Comparison of ENCODE assay signal across 1 cellular context in genomic region chr1:213055087-213055591, GRCh38.
TF ChIP-seq lines count a peak whose summit lies in the region.

No MANE protein-coding gene starts in this region.

TF ChIP-seq in K562, 482 proteins besides CTCF, POLR2A, EP300 and RAD21 (continues in another document):
- TF ChIP-seq SOX6 (IDR thresholded peaks at IDR 0.05) (peak; percentile 81), NFATC3 (IDR thresholded peaks at IDR 0.05) (0 out of 2 replicates have a peak, but pooled peaks have one; percentile 42), MAFF (IDR thresholded peaks at IDR 0.05; ENCODE audit: low read length) (peak; percentile 87), MGA (IDR thresholded peaks at IDR 0.05) (no peak; the same call in 1 of the 2 replicates), MYC (IDR thresholded peaks at IDR 0.05; ENCODE audit: low read depth, low read length) (peak; percentile 61), MYC (CRISPR knock-in tag; IDR thresholded peaks at IDR 0.05; ENCODE audit: borderline replicate concordance, low read depth) (no peak), E4F1 (CRISPR knock-in tag; IDR thresholded peaks at IDR 0.05; ENCODE audit: borderline replicate concordance) (peak; percentile 90), NFE2L1 (tag; IDR thresholded peaks at IDR 0.05; ENCODE audit: borderline replicate concordance, low read depth) (peak; percentile 78), ZEB2 (IDR thresholded peaks at IDR 0.05) (no peak; the same call in 1 of the 2 replicates), HBP1 (CRISPR knock-in tag; IDR thresholded peaks at IDR 0.05) (no peak), FOXJ3 (CRISPR knock-in tag; IDR thresholded peaks at IDR 0.05) (no peak), SRF (CRISPR knock-in tag; IDR thresholded peaks at IDR 0.05) (peak in 1 of 2 experiments; percentile 38; a peak in 1 of 4 replicates), KLF16 (IDR thresholded peaks at IDR 0.05) (peak; percentile 79), CEBPB (tag; IDR thresholded peaks at IDR 0.05) (peak; percentile 82), ZBTB5 (IDR thresholded peaks at IDR 0.05) (no peak), TEAD1 (CRISPR knock-in tag; IDR thresholded peaks at IDR 0.05) (no peak), NCOR1 (IDR thresholded peaks at IDR 0.05) (peak; percentile 50), MTA2 (IDR thresholded peaks at IDR 0.05; ENCODE audit: low read depth) (peak; percentile 28; the same call in 1 of the 2 replicates), ZBTB11 (CRISPR knock-in tag; IDR thresholded peaks at IDR 0.05) (peak in 1 of 3 experiments; percentile 25; a peak in 1 of 6 replicates), PKNOX1 (IDR thresholded peaks at IDR 0.05) (peak; percentile 92), SIN3A (IDR thresholded peaks at IDR 0.05; ENCODE audit: borderline replicate concordance in 2 of 2, control insufficient read depth in 1 of 2, low read depth in 2 of 2, low read length in 2 of 2) (no peak; a peak in 1 of 4 replicates), NFXL1 (CRISPR knock-in tag; IDR thresholded peaks at IDR 0.05) (no peak), ARID3A (IDR thresholded peaks at IDR 0.05; ENCODE audit: borderline replicate concordance, low read depth, low read length) (peak; percentile 85; the same call in 1 of the 2 replicates), MXI1 (IDR thresholded peaks at IDR 0.05; ENCODE audit: low read depth, low read length) (peak; percentile 93), CHAMP1 (IDR thresholded peaks at IDR 0.05) (0 out of 2 replicates have a peak, but pooled peaks have one; percentile 24), SMARCC2 (IDR thresholded peaks at IDR 0.05; ENCODE audit: low read depth) (peak; percentile 59; the same call in 1 of the 2 replicates)
